In genomic region chr2:232396683-232397082, GRCh38 we compare ENCODE assay signal across 26 cellular contexts.
"Had no signal": no experiment of that assay in that cellular context is flagged by ENCODE, and none has a peak within 500 bp of the region (broad histone marks: within the 10 kb centered on the region; RNA-seq: fewer than 3 reads in every experiment).

No MANE protein-coding gene starts in this region.

- H3K9me3 ChIP-seq: adrenal gland, heart left ventricle had no signal

- H3K27ac ChIP-seq: adrenal gland, brain microvascular endothelial cell, coronary artery, dorsolateral prefrontal cortex, heart left ventricle had no signal

- DNase-seq: activated CD4-positive, alpha-beta memory T cell treated with anti-CD3 and anti-CD28 coated beads for 36 hours; activated CD4-positive, alpha-beta T cell treated with anti-CD3 and anti-CD28 coated beads for 36 hours; activated CD4-positive, alpha-beta T cell treated with anti-CD3 and anti-CD28 coated beads, Interleukin-2, amount 10 ng/mL, durations not matched to agents 24 days and 14 days; activated CD4-positive, CD25-positive, alpha-beta regulatory T cell; activated CD4-positive, CD25-positive, alpha-beta regulatory T cell treated with anti-CD3 and anti-CD28 coated beads, Interleukin-2, amount 50 U/mL, for 72 hours; activated CD8-positive, alpha-beta memory T cell treated with anti-CD3 and anti-CD28 coated beads, Interleukin-2, amount 10 ng/mL, durations not matched to agents 7 days and 5 days; activated CD8-positive, alpha-beta memory T cell treated with anti-CD3 and anti-CD28 coated beads, Interleukin-2, amount 50 U/mL, for 4 hours; activated CD8-positive, alpha-beta T cell treated with anti-CD3 and anti-CD28 coated beads, Interleukin-2, amount 10 ng/mL, durations not matched to agents 7 days and 5 days; activated effector memory CD4-positive, alpha-beta T cell treated with anti-CD3 and anti-CD28 coated beads, Interleukin-2, amount 50 U/mL, for 16 hours; activated naive CD4-positive, alpha-beta T cell treated with anti-CD3 and anti-CD28 coated beads for 36 hours; activated naive CD8-positive, alpha-beta T cell treated with anti-CD3 and anti-CD28 coated beads for 36 hours; activated naive CD8-positive, alpha-beta T cell treated with anti-CD3 and anti-CD28 coated beads, Interleukin-2, amount 50 U/mL, for 24 hours; activated T-cell treated with anti-CD3 and anti-CD28 coated beads, Interleukin-2, amount 50 U/mL, for 1 hour; activated T-cell treated with anti-CD3 and anti-CD28 coated beads, Interleukin-2, amount 50 U/mL, for 48 hours; adrenal gland; amygdala; brain microvascular endothelial cell; dorsolateral prefrontal cortex; effector memory CD4-positive, alpha-beta T cell; endodermal cell; foreskin fibroblast; glutamatergic neuron; heart left ventricle; T-helper 2 cell had no signal

- ATAC-seq: activated CD4-positive, alpha-beta T cell treated with anti-CD3 and anti-CD28 coated beads for 36 hours; activated CD8-positive, alpha-beta memory T cell treated with anti-CD3 and anti-CD28 coated beads, Interleukin-2, amount 10 ng/mL, durations not matched to agents 7 days and 5 days; activated CD8-positive, alpha-beta T cell treated with anti-CD3 and anti-CD28 coated beads, Interleukin-2, amount 10 ng/mL, durations not matched to agents 7 days and 5 days; activated naive CD8-positive, alpha-beta T cell treated with anti-CD3 and anti-CD28 coated beads, Interleukin-2, amount 50 U/mL, for 24 hours; esophagus mucosa; heart left ventricle had no signal

- H3K27me3 ChIP-seq: brain microvascular endothelial cell had no signal

- H3K4me3 ChIP-seq: adrenal gland, coronary artery, dorsolateral prefrontal cortex, heart left ventricle had no signal

- H3K4me1 ChIP-seq: adrenal gland, heart left ventricle had no signal

- H3K36me3 ChIP-seq: adrenal gland, brain microvascular endothelial cell, heart left ventricle had no signal
